In the genomic region with DNA sequence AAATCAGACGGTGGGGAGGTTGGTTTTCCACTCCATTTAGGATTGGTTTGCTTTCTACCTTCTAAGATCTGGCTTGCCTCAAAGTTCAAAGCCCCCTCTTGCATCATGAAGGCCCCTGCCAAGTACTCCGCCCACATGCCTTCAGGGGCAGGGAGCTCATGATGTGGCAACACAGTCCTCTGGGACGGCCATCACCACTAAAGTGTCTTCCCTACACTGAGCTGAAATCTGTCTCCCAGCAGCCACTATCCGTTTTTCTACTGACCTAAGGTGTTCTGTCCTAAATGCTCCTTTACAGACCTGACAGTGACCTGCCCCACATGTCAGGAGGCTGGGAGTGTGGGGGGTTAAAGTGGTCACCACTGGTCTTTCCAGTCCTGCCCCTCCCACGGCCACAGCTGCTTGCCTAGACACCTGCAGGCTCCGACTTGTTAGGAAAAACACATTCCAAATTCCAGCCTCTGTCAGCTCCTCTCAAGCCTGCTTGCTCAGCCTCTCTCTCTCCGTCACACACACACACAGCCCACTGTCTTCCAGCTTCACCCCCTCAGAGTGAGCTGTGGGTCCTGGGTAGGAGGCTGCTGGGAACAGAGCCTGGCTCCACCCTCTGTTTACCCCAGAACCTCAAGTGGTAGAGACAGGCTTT, we compare ENCODE assay signal across 1 cellular context.
TF ChIP-seq lines count a peak whose summit lies in the region.

No MANE protein-coding gene starts in this region.

TF ChIP-seq in HepG2, 621 proteins besides CTCF, POLR2A, EP300 and RAD21 (continued from another document and continues in another):
- TF ChIP-seq, protein P1, sequence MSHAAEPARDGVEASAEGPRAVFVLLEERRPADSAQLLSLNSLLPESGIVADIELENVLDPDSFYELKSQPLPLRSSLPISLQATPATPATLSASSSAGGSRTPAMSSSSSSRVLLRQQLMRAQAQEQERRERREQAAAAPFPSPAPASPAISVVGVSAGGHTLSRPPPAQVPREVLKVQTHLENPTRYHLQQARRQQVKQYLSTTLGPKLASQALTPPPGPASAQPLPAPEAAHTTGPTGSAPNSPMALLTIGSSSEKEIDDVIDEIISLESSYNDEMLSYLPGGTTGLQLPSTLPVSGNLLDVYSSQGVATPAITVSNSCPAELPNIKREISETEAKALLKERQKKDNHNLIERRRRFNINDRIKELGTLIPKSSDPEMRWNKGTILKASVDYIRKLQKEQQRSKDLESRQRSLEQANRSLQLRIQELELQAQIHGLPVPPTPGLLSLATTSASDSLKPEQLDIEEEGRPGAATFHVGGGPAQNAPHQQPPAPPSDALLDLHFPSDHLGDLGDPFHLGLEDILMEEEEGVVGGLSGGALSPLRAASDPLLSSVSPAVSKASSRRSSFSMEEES (CRISPR knock-in tag; IDR thresholded peaks at IDR 0.05), result peak; percentile 71
- TF ChIP-seq ZNF761 (CRISPR knock-in tag; conservative IDR thresholded peaks at IDR 0.05), result peak; percentile 91; the same call in 1 of the 2 replicates
- no peak for TF ChIP-seq ZNF577 (CRISPR knock-in tag; IDR thresholded peaks at IDR 0.05; ENCODE audit: borderline replicate concordance, low read depth)
- TF ChIP-seq, protein P2, sequence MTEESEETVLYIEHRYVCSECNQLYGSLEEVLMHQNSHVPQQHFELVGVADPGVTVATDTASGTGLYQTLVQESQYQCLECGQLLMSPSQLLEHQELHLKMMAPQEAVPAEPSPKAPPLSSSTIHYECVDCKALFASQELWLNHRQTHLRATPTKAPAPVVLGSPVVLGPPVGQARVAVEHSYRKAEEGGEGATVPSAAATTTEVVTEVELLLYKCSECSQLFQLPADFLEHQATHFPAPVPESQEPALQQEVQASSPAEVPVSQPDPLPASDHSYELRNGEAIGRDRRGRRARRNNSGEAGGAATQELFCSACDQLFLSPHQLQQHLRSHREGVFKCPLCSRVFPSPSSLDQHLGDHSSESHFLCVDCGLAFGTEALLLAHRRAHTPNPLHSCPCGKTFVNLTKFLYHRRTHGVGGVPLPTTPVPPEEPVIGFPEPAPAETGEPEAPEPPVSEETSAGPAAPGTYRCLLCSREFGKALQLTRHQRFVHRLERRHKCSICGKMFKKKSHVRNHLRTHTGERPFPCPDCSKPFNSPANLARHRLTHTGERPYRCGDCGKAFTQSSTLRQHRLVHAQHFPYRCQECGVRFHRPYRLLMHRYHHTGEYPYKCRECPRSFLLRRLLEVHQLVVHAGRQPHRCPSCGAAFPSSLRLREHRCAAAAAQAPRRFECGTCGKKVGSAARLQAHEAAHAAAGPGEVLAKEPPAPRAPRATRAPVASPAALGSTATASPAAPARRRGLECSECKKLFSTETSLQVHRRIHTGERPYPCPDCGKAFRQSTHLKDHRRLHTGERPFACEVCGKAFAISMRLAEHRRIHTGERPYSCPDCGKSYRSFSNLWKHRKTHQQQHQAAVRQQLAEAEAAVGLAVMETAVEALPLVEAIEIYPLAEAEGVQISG (CRISPR knock-in tag; IDR thresholded peaks at IDR 0.05), result peak; percentile 73
- peak; percentile 78 for TF ChIP-seq MED1 (CRISPR knock-in tag; IDR thresholded peaks at IDR 0.05)
- TF ChIP-seq, protein P3, sequence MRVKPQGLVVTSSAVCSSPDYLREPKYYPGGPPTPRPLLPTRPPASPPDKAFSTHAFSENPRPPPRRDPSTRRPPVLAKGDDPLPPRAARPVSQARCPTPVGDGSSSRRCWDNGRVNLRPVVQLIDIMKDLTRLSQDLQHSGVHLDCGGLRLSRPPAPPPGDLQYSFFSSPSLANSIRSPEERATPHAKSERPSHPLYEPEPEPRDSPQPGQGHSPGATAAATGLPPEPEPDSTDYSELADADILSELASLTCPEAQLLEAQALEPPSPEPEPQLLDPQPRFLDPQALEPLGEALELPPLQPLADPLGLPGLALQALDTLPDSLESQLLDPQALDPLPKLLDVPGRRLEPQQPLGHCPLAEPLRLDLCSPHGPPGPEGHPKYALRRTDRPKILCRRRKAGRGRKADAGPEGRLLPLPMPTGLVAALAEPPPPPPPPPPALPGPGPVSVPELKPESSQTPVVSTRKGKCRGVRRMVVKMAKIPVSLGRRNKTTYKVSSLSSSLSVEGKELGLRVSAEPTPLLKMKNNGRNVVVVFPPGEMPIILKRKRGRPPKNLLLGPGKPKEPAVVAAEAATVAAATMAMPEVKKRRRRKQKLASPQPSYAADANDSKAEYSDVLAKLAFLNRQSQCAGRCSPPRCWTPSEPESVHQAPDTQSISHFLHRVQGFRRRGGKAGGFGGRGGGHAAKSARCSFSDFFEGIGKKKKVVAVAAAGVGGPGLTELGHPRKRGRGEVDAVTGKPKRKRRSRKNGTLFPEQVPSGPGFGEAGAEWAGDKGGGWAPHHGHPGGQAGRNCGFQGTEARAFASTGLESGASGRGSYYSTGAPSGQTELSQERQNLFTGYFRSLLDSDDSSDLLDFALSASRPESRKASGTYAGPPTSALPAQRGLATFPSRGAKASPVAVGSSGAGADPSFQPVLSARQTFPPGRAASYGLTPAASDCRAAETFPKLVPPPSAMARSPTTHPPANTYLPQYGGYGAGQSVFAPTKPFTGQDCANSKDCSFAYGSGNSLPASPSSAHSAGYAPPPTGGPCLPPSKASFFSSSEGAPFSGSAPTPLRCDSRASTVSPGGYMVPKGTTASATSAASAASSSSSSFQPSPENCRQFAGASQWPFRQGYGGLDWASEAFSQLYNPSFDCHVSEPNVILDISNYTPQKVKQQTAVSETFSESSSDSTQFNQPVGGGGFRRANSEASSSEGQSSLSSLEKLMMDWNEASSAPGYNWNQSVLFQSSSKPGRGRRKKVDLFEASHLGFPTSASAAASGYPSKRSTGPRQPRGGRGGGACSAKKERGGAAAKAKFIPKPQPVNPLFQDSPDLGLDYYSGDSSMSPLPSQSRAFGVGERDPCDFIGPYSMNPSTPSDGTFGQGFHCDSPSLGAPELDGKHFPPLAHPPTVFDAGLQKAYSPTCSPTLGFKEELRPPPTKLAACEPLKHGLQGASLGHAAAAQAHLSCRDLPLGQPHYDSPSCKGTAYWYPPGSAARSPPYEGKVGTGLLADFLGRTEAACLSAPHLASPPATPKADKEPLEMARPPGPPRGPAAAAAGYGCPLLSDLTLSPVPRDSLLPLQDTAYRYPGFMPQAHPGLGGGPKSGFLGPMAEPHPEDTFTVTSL (CRISPR knock-in tag; IDR thresholded peaks at IDR 0.05; ENCODE audit: borderline replicate concordance), result peak; percentile 65; the same call in 1 of the 2 replicates
- TF ChIP-seq, protein P4, sequence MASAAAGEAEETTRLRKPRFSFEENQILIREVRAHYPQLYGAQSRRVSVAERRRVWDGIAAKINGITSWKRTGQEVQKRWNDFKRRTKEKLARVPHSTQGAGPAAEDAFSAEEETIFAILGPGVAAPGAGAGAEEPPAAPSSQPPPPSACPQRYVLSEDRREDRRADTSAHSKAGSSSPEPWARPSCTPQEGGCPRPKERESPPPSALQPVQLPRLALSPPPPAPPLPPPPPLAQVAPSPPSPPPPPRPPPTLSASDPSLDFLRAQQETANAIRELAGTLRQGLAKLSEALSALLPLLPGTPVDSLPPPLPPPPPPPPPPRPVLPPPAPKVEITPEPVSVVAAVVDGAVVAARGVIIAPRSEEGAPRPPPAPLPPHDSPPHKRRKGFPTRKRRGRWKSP (CRISPR knock-in tag; IDR thresholded peaks at IDR 0.05), result 0 out of 2 replicates have a peak, but pooled peaks have one; percentile 28
- TF ChIP-seq PHF21A (CRISPR knock-in tag; IDR thresholded peaks at IDR 0.05), result peak; percentile 92
- no peak; the same call in 1 of the 2 replicates for TF ChIP-seq ZNF788 (CRISPR knock-in tag; IDR thresholded peaks at IDR 0.05; ENCODE audit: borderline replicate concordance)
- TF ChIP-seq, protein P5, sequence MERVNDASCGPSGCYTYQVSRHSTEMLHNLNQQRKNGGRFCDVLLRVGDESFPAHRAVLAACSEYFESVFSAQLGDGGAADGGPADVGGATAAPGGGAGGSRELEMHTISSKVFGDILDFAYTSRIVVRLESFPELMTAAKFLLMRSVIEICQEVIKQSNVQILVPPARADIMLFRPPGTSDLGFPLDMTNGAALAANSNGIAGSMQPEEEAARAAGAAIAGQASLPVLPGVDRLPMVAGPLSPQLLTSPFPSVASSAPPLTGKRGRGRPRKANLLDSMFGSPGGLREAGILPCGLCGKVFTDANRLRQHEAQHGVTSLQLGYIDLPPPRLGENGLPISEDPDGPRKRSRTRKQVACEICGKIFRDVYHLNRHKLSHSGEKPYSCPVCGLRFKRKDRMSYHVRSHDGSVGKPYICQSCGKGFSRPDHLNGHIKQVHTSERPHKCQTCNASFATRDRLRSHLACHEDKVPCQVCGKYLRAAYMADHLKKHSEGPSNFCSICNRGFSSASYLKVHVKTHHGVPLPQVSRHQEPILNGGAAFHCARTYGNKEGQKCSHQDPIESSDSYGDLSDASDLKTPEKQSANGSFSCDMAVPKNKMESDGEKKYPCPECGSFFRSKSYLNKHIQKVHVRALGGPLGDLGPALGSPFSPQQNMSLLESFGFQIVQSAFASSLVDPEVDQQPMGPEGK (CRISPR knock-in tag; IDR thresholded peaks at IDR 0.05), result peak; percentile 94
- TF ChIP-seq, protein P6, sequence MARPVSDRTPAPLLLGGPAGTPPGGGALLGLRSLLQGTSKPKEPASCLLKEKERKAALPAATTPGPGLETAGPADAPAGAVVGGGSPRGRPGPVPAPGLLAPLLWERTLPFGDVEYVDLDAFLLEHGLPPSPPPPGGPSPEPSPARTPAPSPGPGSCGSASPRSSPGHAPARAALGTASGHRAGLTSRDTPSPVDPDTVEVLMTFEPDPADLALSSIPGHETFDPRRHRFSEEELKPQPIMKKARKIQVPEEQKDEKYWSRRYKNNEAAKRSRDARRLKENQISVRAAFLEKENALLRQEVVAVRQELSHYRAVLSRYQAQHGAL (CRISPR knock-in tag; IDR thresholded peaks at IDR 0.05; ENCODE audit: not compliant biosample characterization), result no peak
- no peak for TF ChIP-seq HCFC1 (IDR thresholded peaks at IDR 0.05; ENCODE audit: low read depth, low read length)
- peak; percentile 16; the same call in 1 of the 2 replicates for TF ChIP-seq ZNF619 (CRISPR knock-in tag; IDR thresholded peaks at IDR 0.05)
- no peak for TF ChIP-seq ZNF713 (CRISPR knock-in tag; IDR thresholded peaks at IDR 0.05)
- TF ChIP-seq SCMH1 (CRISPR knock-in tag; IDR thresholded peaks at IDR 0.05; ENCODE audit: borderline replicate concordance), result no peak
- 0 out of 2 replicates have a peak, but pooled peaks have one; percentile 60 for TF ChIP-seq ZNF430 (CRISPR knock-in tag; IDR thresholded peaks at IDR 0.05)
- TF ChIP-seq ZNF230 (CRISPR knock-in tag; IDR thresholded peaks at IDR 0.05), result 0 out of 2 replicates have a peak, but pooled peaks have one; percentile 43
- TF ChIP-seq ARHGAP35 (CRISPR knock-in tag; IDR thresholded peaks at IDR 0.05; ENCODE audit: borderline replicate concordance), result 0 out of 2 replicates have a peak, but pooled peaks have one; percentile 41
- TF ChIP-seq MEIS1 (CRISPR knock-in tag; IDR thresholded peaks at IDR 0.05; ENCODE audit: borderline replicate concordance), result peak; percentile 77; the same call in 1 of the 2 replicates
- TF ChIP-seq, protein P7, sequence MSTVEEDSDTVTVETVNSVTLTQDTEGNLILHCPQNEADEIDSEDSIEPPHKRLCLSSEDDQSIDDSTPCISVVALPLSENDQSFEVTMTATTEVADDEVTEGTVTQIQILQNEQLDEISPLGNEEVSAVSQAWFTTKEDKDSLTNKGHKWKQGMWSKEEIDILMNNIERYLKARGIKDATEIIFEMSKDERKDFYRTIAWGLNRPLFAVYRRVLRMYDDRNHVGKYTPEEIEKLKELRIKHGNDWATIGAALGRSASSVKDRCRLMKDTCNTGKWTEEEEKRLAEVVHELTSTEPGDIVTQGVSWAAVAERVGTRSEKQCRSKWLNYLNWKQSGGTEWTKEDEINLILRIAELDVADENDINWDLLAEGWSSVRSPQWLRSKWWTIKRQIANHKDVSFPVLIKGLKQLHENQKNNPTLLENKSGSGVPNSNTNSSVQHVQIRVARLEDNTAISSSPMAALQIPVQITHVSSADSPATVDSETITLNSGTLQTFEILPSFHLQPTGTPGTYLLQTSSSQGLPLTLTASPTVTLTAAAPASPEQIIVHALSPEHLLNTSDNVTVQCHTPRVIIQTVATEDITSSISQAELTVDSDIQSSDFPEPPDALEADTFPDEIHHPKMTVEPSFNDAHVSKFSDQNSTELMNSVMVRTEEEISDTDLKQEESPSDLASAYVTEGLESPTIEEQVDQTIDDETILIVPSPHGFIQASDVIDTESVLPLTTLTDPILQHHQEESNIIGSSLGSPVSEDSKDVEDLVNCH (CRISPR knock-in tag; IDR thresholded peaks at IDR 0.05), result no peak
- TF ChIP-seq NR2F2 (IDR thresholded peaks at IDR 0.05; ENCODE audit: borderline replicate concordance, low read depth), result peak; percentile 53; the same call in 1 of the 2 replicates
- peak; percentile 70 for TF ChIP-seq RCOR2 (CRISPR knock-in tag; IDR thresholded peaks at IDR 0.05)
- TF ChIP-seq SUZ12 (IDR thresholded peaks at IDR 0.05; ENCODE audit: low read depth, low read length), result no peak
- TF ChIP-seq, protein P8, sequence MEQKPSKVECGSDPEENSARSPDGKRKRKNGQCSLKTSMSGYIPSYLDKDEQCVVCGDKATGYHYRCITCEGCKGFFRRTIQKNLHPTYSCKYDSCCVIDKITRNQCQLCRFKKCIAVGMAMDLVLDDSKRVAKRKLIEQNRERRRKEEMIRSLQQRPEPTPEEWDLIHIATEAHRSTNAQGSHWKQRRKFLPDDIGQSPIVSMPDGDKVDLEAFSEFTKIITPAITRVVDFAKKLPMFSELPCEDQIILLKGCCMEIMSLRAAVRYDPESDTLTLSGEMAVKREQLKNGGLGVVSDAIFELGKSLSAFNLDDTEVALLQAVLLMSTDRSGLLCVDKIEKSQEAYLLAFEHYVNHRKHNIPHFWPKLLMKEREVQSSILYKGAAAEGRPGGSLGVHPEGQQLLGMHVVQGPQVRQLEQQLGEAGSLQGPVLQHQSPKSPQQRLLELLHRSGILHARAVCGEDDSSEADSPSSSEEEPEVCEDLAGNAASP (CRISPR knock-in tag; IDR thresholded peaks at IDR 0.05; ENCODE audit: borderline replicate concordance), result peak; percentile 76; the same call in 1 of the 2 replicates
- TF ChIP-seq, protein P9, sequence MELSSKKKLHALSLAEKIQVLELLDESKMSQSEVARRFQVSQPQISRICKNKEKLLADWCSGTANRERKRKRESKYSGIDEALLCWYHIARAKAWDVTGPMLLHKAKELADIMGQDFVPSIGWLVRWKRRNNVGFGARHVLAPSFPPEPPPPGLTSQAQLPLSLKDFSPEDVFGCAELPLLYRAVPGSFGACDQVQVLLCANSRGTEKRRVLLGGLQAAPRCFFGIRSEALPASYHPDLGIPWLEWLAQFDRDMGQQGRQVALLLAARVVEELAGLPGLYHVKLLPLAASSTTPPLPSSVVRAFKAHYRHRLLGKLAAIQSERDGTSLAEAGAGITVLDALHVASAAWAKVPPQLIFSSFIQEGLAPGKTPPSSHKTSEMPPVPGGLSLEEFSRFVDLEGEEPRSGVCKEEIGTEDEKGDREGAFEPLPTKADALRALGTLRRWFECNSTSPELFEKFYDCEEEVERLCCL (CRISPR knock-in tag; IDR thresholded peaks at IDR 0.05; ENCODE audit: borderline replicate concordance), result 0 out of 2 replicates have a peak, but pooled peaks have one; percentile 44
- TF ChIP-seq ERF (CRISPR knock-in tag; IDR thresholded peaks at IDR 0.05), result peak; percentile 58; the same call in 1 of the 2 replicates
- TF ChIP-seq U2AF2 (IDR thresholded peaks at IDR 0.05; ENCODE audit: low read depth, low read length), result no peak
- peak; percentile 24 for TF ChIP-seq TEAD3 (CRISPR knock-in tag; optimal IDR thresholded peaks at IDR 0.05; ENCODE audit: borderline replicate concordance)
- peak; percentile 59; the same call in 1 of the 2 replicates for TF ChIP-seq MEIS2 (CRISPR knock-in tag; IDR thresholded peaks at IDR 0.05)
- TF ChIP-seq ZNF780A (CRISPR knock-in tag; IDR thresholded peaks at IDR 0.05), result peak; percentile 66; the same call in 1 of the 2 replicates
